In the genomic region with DNA sequence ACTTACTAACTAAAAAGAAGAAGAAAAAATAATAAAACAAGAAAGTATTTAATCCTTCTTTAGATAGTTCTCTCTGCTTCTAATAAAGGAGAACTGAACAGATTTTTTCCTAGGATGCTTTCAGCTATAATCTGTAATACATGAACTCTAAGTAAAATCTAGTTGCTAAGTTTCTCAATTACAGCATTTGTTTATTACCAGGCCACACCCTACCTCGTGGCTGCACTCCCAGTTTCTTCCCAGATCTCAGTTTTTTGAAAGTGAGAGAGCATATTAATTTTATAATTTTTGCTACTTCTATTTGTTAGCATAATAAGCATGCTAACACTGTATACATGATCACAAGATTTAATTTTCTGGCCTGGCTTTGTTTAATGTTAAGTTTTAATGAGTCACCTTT, we compare ENCODE assay signal across 1 cellular context.
TF ChIP-seq lines count a peak whose summit lies in the region.

No MANE protein-coding gene starts in this region.

TF ChIP-seq in liver, 16 proteins besides CTCF, POLR2A, EP300 and RAD21 (continued from another document):
- TF ChIP-seq REST (IDR thresholded peaks at IDR 0.05) (no peak), RXRA (IDR thresholded peaks at IDR 0.05) (no peak), FOXA1 (IDR thresholded peaks at IDR 0.05) (no peak), ATF3 (IDR thresholded peaks at IDR 0.05) (no peak), SP1 (IDR thresholded peaks at IDR 0.05) (no peak), JUND (IDR thresholded peaks at IDR 0.05) (no peak), FOXA2 (IDR thresholded peaks at IDR 0.05) (no peak), EGR1 (IDR thresholded peaks at IDR 0.05; ENCODE audit: low read depth in 2 of 2) (no peak), HNF4G (IDR thresholded peaks at IDR 0.05) (no peak), HNF4A (conservative IDR thresholded peaks at IDR 0.05) (no peak), MAX (IDR thresholded peaks at IDR 0.05) (no peak), YY1 (IDR thresholded peaks at IDR 0.05) (no peak), TAF1 (conservative IDR thresholded peaks at IDR 0.05) (no peak), NR2F2 (IDR thresholded peaks at IDR 0.05) (no peak)
- TF ChIP-seq, protein P1, sequence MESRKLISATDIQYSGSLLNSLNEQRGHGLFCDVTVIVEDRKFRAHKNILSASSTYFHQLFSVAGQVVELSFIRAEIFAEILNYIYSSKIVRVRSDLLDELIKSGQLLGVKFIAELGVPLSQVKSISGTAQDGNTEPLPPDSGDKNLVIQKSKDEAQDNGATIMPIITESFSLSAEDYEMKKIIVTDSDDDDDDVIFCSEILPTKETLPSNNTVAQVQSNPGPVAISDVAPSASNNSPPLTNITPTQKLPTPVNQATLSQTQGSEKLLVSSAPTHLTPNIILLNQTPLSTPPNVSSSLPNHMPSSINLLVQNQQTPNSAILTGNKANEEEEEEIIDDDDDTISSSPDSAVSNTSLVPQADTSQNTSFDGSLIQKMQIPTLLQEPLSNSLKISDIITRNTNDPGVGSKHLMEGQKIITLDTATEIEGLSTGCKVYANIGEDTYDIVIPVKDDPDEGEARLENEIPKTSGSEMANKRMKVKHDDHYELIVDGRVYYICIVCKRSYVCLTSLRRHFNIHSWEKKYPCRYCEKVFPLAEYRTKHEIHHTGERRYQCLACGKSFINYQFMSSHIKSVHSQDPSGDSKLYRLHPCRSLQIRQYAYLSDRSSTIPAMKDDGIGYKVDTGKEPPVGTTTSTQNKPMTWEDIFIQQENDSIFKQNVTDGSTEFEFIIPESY (IDR thresholded peaks at IDR 0.05) = no peak
